10 cellular contexts compared by ENCODE assay signal in genomic region chr4:26822546-26822945, GRCh38. TPM values are rescaled to one million over a fixed set of nuclear protein-coding genes. Genes with fewer than 3 reads are reported as not detected.
DNase-seq lines count a peak whose midpoint lies in the region; ATAC-seq lines count a peak whose summit lies in the region.
"Had no signal": no experiment of that assay in that cellular context is flagged by ENCODE, and none has a peak within 500 bp of the region (broad histone marks: within the 10 kb centered on the region; RNA-seq: fewer than 3 reads in every experiment).

No MANE protein-coding gene starts in this region.

- no peaks in the 10 kb centered on the region for H3K27me3 ChIP-seq in CD4-positive, alpha-beta memory T cell (ENCODE audit: insufficient read depth, low read length)
- H3K27me3 ChIP-seq in effector memory CD4-positive, alpha-beta T cell (replicated peaks; ENCODE audit: control insufficient read depth, insufficient read depth, low read length, poor library complexity, severe bottlenecking), result no peaks in the 10 kb centered on the region

- DNase-seq in CD4-positive, alpha-beta memory T cell, result peak in 4 of 5 donors; percentile 11 to 23 (median 15)
- DNase-seq in activated naive CD8-positive, alpha-beta T cell treated with anti-CD3 and anti-CD28 coated beads, Interleukin-2, amount 10 ng/mL, durations not matched to agents 7 days and 5 days, result no peak
- DNase-seq in substantia nigra (lab: John Stamatoyannopoulos, UW), result no peak
- no peak for DNase-seq in activated CD4-positive, alpha-beta T cell treated with anti-CD3 and anti-CD28 coated beads, Interleukin-2, amount 50 U/mL, for 48 hours
- no peak for DNase-seq in central memory CD4-positive, alpha-beta T cell
- DNase-seq in effector memory CD4-positive, alpha-beta T cell, result no peak
- DNase-seq: activated gamma-delta T cell, NCI-H2227 treated with DMSO at 0.1 percent for 48 hours had no signal

- peaks cover 16% of the 10 kb centered on the region for H3K4me1 ChIP-seq in CD4-positive, alpha-beta memory T cell (ENCODE audit: insufficient read depth, low read length)
- peaks cover 6% of the 10 kb centered on the region for H3K4me1 ChIP-seq in effector memory CD4-positive, alpha-beta T cell (ENCODE audit: control insufficient read depth, insufficient read depth, low read length, poor library complexity, severe bottlenecking)

- H3K36me3 ChIP-seq in CD4-positive, alpha-beta memory T cell (ENCODE audit: insufficient read depth, low read length), result no peaks in the 10 kb centered on the region
- H3K36me3 ChIP-seq in effector memory CD4-positive, alpha-beta T cell (ENCODE audit: control insufficient read depth, insufficient read depth, low read length), result no peaks in the 10 kb centered on the region

- peak overlapping the region in 4 of 7 donors; percentile 2 to 74 (median 40) for H3K27ac Mint-ChIP-seq in CD4-positive, alpha-beta memory T cell
- H3K27ac Mint-ChIP-seq in activated naive CD8-positive, alpha-beta T cell treated with anti-CD3 and anti-CD28 coated beads, Interleukin-2, amount 10 ng/mL, durations not matched to agents 7 days and 5 days, result no peak overlapping the region

- no peak overlapping the region for H3K4me3 ChIP-seq in CD4-positive, alpha-beta memory T cell (ENCODE audit: low read length in 2 of 2)
- no peak overlapping the region for H3K4me3 ChIP-seq in effector memory CD4-positive, alpha-beta T cell (ENCODE audit: insufficient read depth, low read depth, low read length, poor library complexity, severe bottlenecking)

- H3K27me3 Mint-ChIP-seq in CD4-positive, alpha-beta memory T cell, result no peaks in the 10 kb centered on the region
- H3K27me3 Mint-ChIP-seq in activated naive CD8-positive, alpha-beta T cell treated with anti-CD3 and anti-CD28 coated beads, Interleukin-2, amount 10 ng/mL, durations not matched to agents 7 days and 5 days, result no peaks in the 10 kb centered on the region

- intact Hi-C loops in CD4-positive, alpha-beta memory T cell (cut with micrococcal nuclease), result no loop called here

- ATAC-seq in GM19438 (IDR thresholded peaks at IDR 0.05; ENCODE audit: low read depth, unreplicated experiment) (peak; percentile 46), HG03175 (IDR thresholded peaks at IDR 0.05; ENCODE audit: unreplicated experiment) (peak; percentile 56)
- ATAC-seq in activated naive CD8-positive, alpha-beta T cell treated with anti-CD3 and anti-CD28 coated beads, Interleukin-2, amount 10 ng/mL, durations not matched to agents 7 days and 5 days (ENCODE audit: low read depth), result peak; percentile 67

- no peak overlapping the region for H3K27ac ChIP-seq in CD4-positive, alpha-beta memory T cell (ENCODE audit: low read depth, low read length)
- no peak overlapping the region for H3K27ac ChIP-seq in substantia nigra (ENCODE audit: low read depth, low read length, poor library complexity, severe bottlenecking)
- H3K27ac ChIP-seq in effector memory CD4-positive, alpha-beta T cell (ENCODE audit: insufficient read depth, low read length, poor library complexity, severe bottlenecking), result no peak overlapping the region

- CTCF ChIA-PET in CD4-positive, alpha-beta memory T cell (lab: Charles Lee; ENCODE audit: partially characterized antibody), result interaction anchor here (1.2 to 1.6 kb wide), 2 partner anchors 15 to 187 kb away, joined by 3 to 4 read pairs; no protein-coding TSS in a partner anchor

- peaks cover 4% of the 10 kb centered on the region in 2 donors for H3K36me3 Mint-ChIP-seq in CD4-positive, alpha-beta memory T cell
- H3K36me3 Mint-ChIP-seq in activated naive CD8-positive, alpha-beta T cell treated with anti-CD3 and anti-CD28 coated beads, Interleukin-2, amount 10 ng/mL, durations not matched to agents 7 days and 5 days, result peaks cover 5% of the 10 kb centered on the region

- peaks cover 12 to 22% (median 15%) of the 10 kb centered on the region in 4 donors for H3K4me1 Mint-ChIP-seq in CD4-positive, alpha-beta memory T cell
- peaks cover 8% of the 10 kb centered on the region for H3K4me1 Mint-ChIP-seq in activated naive CD8-positive, alpha-beta T cell treated with anti-CD3 and anti-CD28 coated beads, Interleukin-2, amount 10 ng/mL, durations not matched to agents 7 days and 5 days

- POLR2A ChIA-PET in CD4-positive, alpha-beta memory T cell (lab: Charles Lee; ENCODE audit: partially characterized antibody), result interaction anchor here (0.6 to 1.5 kb wide), 2 partner anchors 35 to 64 kb away, joined by 3 read pairs; no protein-coding TSS in a partner anchor
- POLR2A ChIA-PET in activated naive CD8-positive, alpha-beta T cell treated with anti-CD3 and anti-CD28 coated beads, Interleukin-2, amount 10 ng/mL, durations not matched to agents 7 days and 5 days (lab: Charles Lee), result no interaction called here

- peaks cover 1 to 11% (median 5%) of the 10 kb centered on the region in 8 donors for H3K9me3 Mint-ChIP-seq in CD4-positive, alpha-beta memory T cell
- peaks cover 12% of the 10 kb centered on the region for H3K9me3 Mint-ChIP-seq in activated naive CD8-positive, alpha-beta T cell treated with anti-CD3 and anti-CD28 coated beads, Interleukin-2, amount 10 ng/mL, durations not matched to agents 7 days and 5 days

- H3K4me3 Mint-ChIP-seq in CD4-positive, alpha-beta memory T cell, result peak overlapping the region in 6 of 8 donors; percentile 36 to 64 (median 58)
- H3K4me3 Mint-ChIP-seq in activated naive CD8-positive, alpha-beta T cell treated with anti-CD3 and anti-CD28 coated beads, Interleukin-2, amount 10 ng/mL, durations not matched to agents 7 days and 5 days, result no peak overlapping the region

- H3K9me3 ChIP-seq in CD4-positive, alpha-beta memory T cell (ENCODE audit: control insufficient read depth in 1 of 2, low read length in 2 of 2), result no peaks in the 10 kb centered on the region
- no peaks in the 10 kb centered on the region for H3K9me3 ChIP-seq in effector memory CD4-positive, alpha-beta T cell (ENCODE audit: control insufficient read depth, low read length)

RNA-seq across cellular contexts. Expression of gene STIM2, which starts 38.1 kb away (rescaled TPM):
- 10 to 100 TPM; 84.6 to 91.7 TPM for total RNA-seq in CD4-positive, alpha-beta memory T cell
- polyA plus RNA-seq in CD4-positive, alpha-beta memory T cell, result 10 to 100 TPM; 23.8 to 40.7 TPM
- total RNA-seq in activated naive CD8-positive, alpha-beta T cell treated with anti-CD3 and anti-CD28 coated beads, Interleukin-2, amount 10 ng/mL, durations not matched to agents 7 days and 5 days, result 10 to 100 TPM; 70.2 to 75.2 TPM

Comparison
In these comparisons a context has a peak if more than half of its experiments do, and no peak if none do; other contexts are left out.
1. DNase-seq: peak in CD4-positive, alpha-beta memory T cell (4 of 5); none in activated naive CD8-positive, alpha-beta T cell treated with anti-CD3 and anti-CD28 coated beads, Interleukin-2, amount 10 ng/mL, durations not matched to agents 7 days and 5 days (single experiment), substantia nigra (0 of 49), activated CD4-positive, alpha-beta T cell treated with anti-CD3 and anti-CD28 coated beads, Interleukin-2, amount 50 U/mL, for 48 hours (0 of 2), central memory CD4-positive, alpha-beta T cell (single experiment) and effector memory CD4-positive, alpha-beta T cell (0 of 3).
2. Peak in every context shown above with its lines, with median percentiles within 50 percentile points of each other: ATAC-seq.